ENCODE assay signal across 24 cellular contexts in genomic region chr3:73350988-73351387, GRCh38.
"Had no signal": no experiment of that assay in that cellular context is flagged by ENCODE, and none has a peak within 500 bp of the region (broad histone marks: within the 10 kb centered on the region; RNA-seq: fewer than 3 reads in every experiment).

No MANE protein-coding gene starts in this region.

- H3K27me3 Mint-ChIP-seq: activated CD4-positive, alpha-beta memory T cell treated with anti-CD3 and anti-CD28 coated beads for 36 hours had no signal

- H3K9me3 ChIP-seq: body of pancreas, mucosa of descending colon, ovary, right lobe of liver, testis had no signal

- H3K36me3 ChIP-seq: ovary, right lobe of liver had no signal

- H3K9me3 Mint-ChIP-seq: activated CD4-positive, alpha-beta memory T cell treated with anti-CD3 and anti-CD28 coated beads for 36 hours; activated naive CD8-positive, alpha-beta T cell treated with anti-CD3 and anti-CD28 coated beads, Interleukin-2, amount 50 U/mL, for 24 hours; dendritic cell treated with granulocyte-macrophage colony-stimulating factor and Interleukin-4, amounts not matched to agents 40 ng/mL and 50 ng/mL, for 4 days; type B pancreatic cell had no signal

- H3K4me1 ChIP-seq: right lobe of liver, testis had no signal

- H3K36me3 Mint-ChIP-seq: activated CD4-positive, alpha-beta memory T cell treated with anti-CD3 and anti-CD28 coated beads for 36 hours; naive thymus-derived CD4-positive, alpha-beta T cell; stimulated activated naive B cell treated with anti-CD40 and anti-IgM and Interleukin-4, amounts not matched to agents 10 μg/mL and 1 μg/mL and 100 μg/mL, for 72 hours; type B pancreatic cell had no signal

- H3K27me3 ChIP-seq: body of pancreas, ovary, right lobe of liver, testis had no signal

- H3K4me1 Mint-ChIP-seq: activated naive CD8-positive, alpha-beta T cell treated with anti-CD3 and anti-CD28 coated beads, Interleukin-2, amount 50 U/mL, for 24 hours; stimulated activated naive B cell treated with anti-CD40 and anti-IgM and Interleukin-4, amounts not matched to agents 10 μg/mL and 1 μg/mL and 100 μg/mL, for 72 hours had no signal

- H3K4me3 ChIP-seq: body of pancreas, mucosa of descending colon, ovary, right lobe of liver, SK-N-MC, smooth muscle cell, testis had no signal

- H3K27ac Mint-ChIP-seq: activated CD4-positive, alpha-beta memory T cell treated with anti-CD3 and anti-CD28 coated beads for 36 hours; activated naive CD8-positive, alpha-beta T cell treated with anti-CD3 and anti-CD28 coated beads, Interleukin-2, amount 50 U/mL, for 24 hours; dendritic cell treated with granulocyte-macrophage colony-stimulating factor and Interleukin-4, amounts not matched to agents 40 ng/mL and 50 ng/mL, for 4 days; naive thymus-derived CD4-positive, alpha-beta T cell; stimulated activated naive B cell treated with anti-CD40 and anti-IgM and Interleukin-4, amounts not matched to agents 10 μg/mL and 1 μg/mL and 100 μg/mL, for 72 hours; type B pancreatic cell had no signal

- ATAC-seq: activated naive CD8-positive, alpha-beta T cell treated with anti-CD3 and anti-CD28 coated beads, Interleukin-2, amount 50 U/mL, for 24 hours; mucosa of descending colon; naive thymus-derived CD4-positive, alpha-beta T cell; right lobe of liver; stimulated activated naive B cell treated with anti-CD40 and anti-IgM and Interleukin-4, amounts not matched to agents 10 μg/mL and 1 μg/mL and 100 μg/mL, for 72 hours had no signal

- H3K27ac ChIP-seq: body of pancreas, ovary, right lobe of liver, SK-N-MC, testis had no signal

- DNase-seq: activated CD4-positive, alpha-beta memory T cell treated with anti-CD3 and anti-CD28 coated beads for 36 hours; activated CD4-positive, alpha-beta T cell treated with anti-CD3 and anti-CD28 coated beads for 48 hours; activated effector memory CD4-positive, alpha-beta T cell treated with Interleukin-2 at 50 U/mL for 16 hours; activated naive CD4-positive, alpha-beta T cell treated with anti-CD3 and anti-CD28 coated beads, Interleukin-2, amount 50 U/mL, for 16 hours; activated naive CD8-positive, alpha-beta T cell treated with anti-CD3 and anti-CD28 coated beads, Interleukin-2, amount 50 U/mL, for 24 hours; activated T-cell treated with anti-CD3 and anti-CD28 coated beads, Interleukin-2, amount 50 U/mL, for 48 hours; caudate nucleus; effector CD4-positive, alpha-beta T cell; foreskin fibroblast; kidney glomerular epithelial cell; mesenchymal stem cell; mucosa of descending colon; naive thymus-derived CD4-positive, alpha-beta T cell; ovary; right lobe of liver; stimulated activated CD4-positive, alpha-beta T cell treated with anti-CD3 and anti-CD28 coated beads, Interleukin-2, amount 100 ng/mL, for 48 hours; stimulated activated CD8-positive, alpha-beta memory T cell treated with anti-CD3 and anti-CD28 coated beads, Interleukin-4, amount 100 ng/mL, for 48 hours; stimulated activated naive B cell treated with anti-CD40 and anti-IgM and Interleukin-4, amounts not matched to agents 10 μg/mL and 1 μg/mL and 100 μg/mL, for 72 hours had no signal

- H3K4me3 Mint-ChIP-seq: activated CD4-positive, alpha-beta memory T cell treated with anti-CD3 and anti-CD28 coated beads for 36 hours; activated naive CD8-positive, alpha-beta T cell treated with anti-CD3 and anti-CD28 coated beads, Interleukin-2, amount 50 U/mL, for 24 hours; dendritic cell treated with granulocyte-macrophage colony-stimulating factor and Interleukin-4, amounts not matched to agents 40 ng/mL and 50 ng/mL, for 4 days; naive thymus-derived CD4-positive, alpha-beta T cell; stimulated activated naive B cell treated with anti-CD40 and anti-IgM and Interleukin-4, amounts not matched to agents 10 μg/mL and 1 μg/mL and 100 μg/mL, for 72 hours; type B pancreatic cell had no signal
